In genomic region chr1:87958711-87959110, GRCh38 we compare ENCODE assay signal across 16 cellular contexts.
DNase-seq lines count a peak whose midpoint lies in the region; ATAC-seq and TF ChIP-seq lines count a peak whose summit lies in the region.
"Had no signal": no experiment of that assay in that cellular context is flagged by ENCODE, and none has a peak within 500 bp of the region (broad histone marks: within the 10 kb centered on the region; RNA-seq: fewer than 3 reads in every experiment).

No MANE protein-coding gene starts in this region.

- H3K9me3 ChIP-seq in thoracic aorta (no peaks in the 10 kb centered on the region), lower lobe of right lung (no peaks in the 10 kb centered on the region)
- H3K9me3 ChIP-seq: BLaER1 had no signal

- H3K4me1 ChIP-seq in thoracic aorta (ENCODE audit: control insufficient read depth in 1 of 2, low read depth in 2 of 2) (peaks cover 14 to 49% of the 10 kb centered on the region in 2 donors), lower lobe of right lung (no peaks in the 10 kb centered on the region)
- H3K4me1 ChIP-seq: BLaER1 had no signal

- H3K27ac ChIP-seq in thoracic aorta, result peak overlapping the region; percentile 59 to 76
- no peak overlapping the region for H3K27ac ChIP-seq in lower lobe of right lung
- H3K27ac ChIP-seq: BLaER1 had no signal

- ATAC-seq in thoracic aorta (ENCODE audit: insufficient number of reproducible peaks, low FRiP score, low read depth) (no peak), lower lobe of right lung (no peak), GM18909 (IDR thresholded peaks at IDR 0.05; ENCODE audit: poor library complexity, unreplicated experiment) (no peak), esophagus mucosa (no peak)
- ATAC-seq: GM12878, HepG2 had no signal

- no peaks in the 10 kb centered on the region for H3K27me3 ChIP-seq in thoracic aorta (replicated peaks; ENCODE audit: insufficient read depth)
- H3K27me3 ChIP-seq in lower lobe of right lung (ENCODE audit: low read depth), result no peaks in the 10 kb centered on the region
- H3K27me3 ChIP-seq: BLaER1 had no signal

- DNase-seq in NCI-H82 (lab: John Stamatoyannopoulos, UW), result peak; percentile 32
- no peak for DNase-seq in NCI-H82 treated with DMSO at 0.1 percent for 48 hours (lab: John Stamatoyannopoulos, UW; ENCODE audit: unreplicated experiment)
- peak; percentile 55 for DNase-seq in cerebellar cortex (ENCODE audit: low spot score)
- DNase-seq in thoracic aorta (ENCODE audit: low spot score), result no peak
- DNase-seq in lower lobe of right lung, result no peak
- DNase-seq: 8988T; CD4-positive, alpha-beta memory T cell; DMS153; GF-D8; GOT3; H7 had no signal

- TF ChIP-seq CTCF in thoracic aorta (IDR thresholded peaks at IDR 0.05), result no peak
- TF ChIP-seq CTCF in lower lobe of right lung (IDR thresholded peaks at IDR 0.05), result no peak

- H3K36me3 ChIP-seq in thoracic aorta, result no peaks in the 10 kb centered on the region
- H3K36me3 ChIP-seq in lower lobe of right lung, result no peaks in the 10 kb centered on the region
- H3K36me3 ChIP-seq: BLaER1 had no signal

- intact Hi-C loops in lower lobe of right lung (cut with DNase I), result no loop called here

- H3K4me3 ChIP-seq in thoracic aorta (no peak overlapping the region), lower lobe of right lung (no peak overlapping the region)
- H3K4me3 ChIP-seq: BLaER1, GM12878 had no signal

Comparison
In these comparisons a context has a peak if more than half of its experiments do, and no peak if none do; other contexts are left out.
1. DNase-seq: peak in NCI-H82 (single experiment) and cerebellar cortex (single experiment); none in NCI-H82 treated with DMSO at 0.1 percent for 48 hours (single experiment), thoracic aorta (single experiment) and lower lobe of right lung (single experiment).